15 cellular contexts compared by ENCODE assay signal in the genomic region with DNA sequence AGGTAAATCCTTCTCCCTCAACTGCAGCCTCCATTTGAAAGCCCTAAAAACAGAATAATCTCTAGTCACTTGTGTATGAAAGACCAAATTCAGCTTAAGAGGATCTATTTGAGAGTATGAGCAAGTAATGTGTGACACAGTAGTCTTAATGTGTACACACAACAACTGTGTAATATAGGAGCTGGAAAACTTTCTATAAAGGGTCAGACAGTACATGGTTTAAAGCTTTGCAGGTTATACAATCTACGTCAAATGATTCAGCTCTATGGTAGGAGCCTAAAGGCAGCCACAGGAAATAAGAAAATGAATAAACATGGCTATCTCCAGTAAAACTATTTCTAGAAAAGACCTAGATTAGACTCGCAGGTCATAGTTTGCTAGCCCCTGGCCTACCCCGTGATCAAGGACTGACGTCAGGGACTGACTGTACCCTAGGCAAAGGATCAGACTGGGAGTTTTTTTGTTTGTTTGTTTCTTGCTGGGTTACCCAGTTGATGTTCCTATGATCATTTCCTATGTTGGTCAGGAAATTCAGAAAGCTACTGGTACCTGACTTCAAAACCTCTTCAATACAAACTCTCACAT.
"Had no signal": no experiment of that assay in that cellular context is flagged by ENCODE, and none has a peak within 500 bp of the region (broad histone marks: within the 10 kb centered on the region; RNA-seq: fewer than 3 reads in every experiment).

No MANE protein-coding gene starts in this region.

- DNase-seq: activated CD4-positive, alpha-beta memory T cell treated with anti-CD3 and anti-CD28 coated beads for 36 hours; activated CD4-positive, alpha-beta T cell treated with anti-CD3 and anti-CD28 coated beads for 36 hours; activated CD8-positive, alpha-beta memory T cell treated with anti-CD3 and anti-CD28 coated beads, Interleukin-2, amount 10 ng/mL, durations not matched to agents 7 days and 5 days; activated naive CD4-positive, alpha-beta T cell treated with anti-CD3 and anti-CD28 coated beads, Interleukin-2, amount 10 ng/mL, durations not matched to agents 7 days and 5 days; activated T-cell treated with anti-CD3 and anti-CD28 coated beads, Interleukin-2, amount 50 U/mL, for 1 hour; islet precursor cell; midbrain; trophoblast cell; WERI-Rb-1 had no signal

- H3K4me1 Mint-ChIP-seq: activated CD4-positive, alpha-beta T cell treated with anti-CD3 and anti-CD28 coated beads for 36 hours; activated CD8-positive, alpha-beta memory T cell treated with anti-CD3 and anti-CD28 coated beads, Interleukin-2, amount 10 ng/mL, durations not matched to agents 7 days and 5 days; activated naive CD4-positive, alpha-beta T cell treated with anti-CD3 and anti-CD28 coated beads, Interleukin-2, amount 10 ng/mL, durations not matched to agents 7 days and 5 days had no signal

- H3K4me3 ChIP-seq: prostate gland, suprapubic skin had no signal

- H3K27ac ChIP-seq: prostate gland, suprapubic skin, WERI-Rb-1 had no signal

- H3K9me3 Mint-ChIP-seq: activated CD4-positive, alpha-beta memory T cell treated with anti-CD3 and anti-CD28 coated beads for 36 hours; activated naive CD4-positive, alpha-beta T cell treated with anti-CD3 and anti-CD28 coated beads, Interleukin-2, amount 10 ng/mL, durations not matched to agents 7 days and 5 days; activated T-helper 2 cell treated with anti-CD3 and anti-CD28 coated beads, Interferon-gamma antibody, Interleukin-2, Interleukin-4, amounts not matched to agents 10 μg/mL and 5 μg/mL and 100 μg/mL, durations not matched to agents 14 hours and 24 hours and 36 hours; stimulated activated naive CD8-positive, alpha-beta T cell treated with anti-CD3 and anti-CD28 coated beads, Interleukin-15, Interleukin-2, amounts not matched to agents 100 ng/mL and 50 ng/mL, for 24 hours had no signal

- H3K27me3 ChIP-seq: suprapubic skin had no signal

- H3K27ac Mint-ChIP-seq: activated CD4-positive, alpha-beta memory T cell treated with anti-CD3 and anti-CD28 coated beads for 36 hours; activated CD4-positive, alpha-beta T cell treated with anti-CD3 and anti-CD28 coated beads for 36 hours; activated CD8-positive, alpha-beta memory T cell treated with anti-CD3 and anti-CD28 coated beads, Interleukin-2, amount 10 ng/mL, durations not matched to agents 7 days and 5 days; activated naive CD4-positive, alpha-beta T cell treated with anti-CD3 and anti-CD28 coated beads, Interleukin-2, amount 10 ng/mL, durations not matched to agents 7 days and 5 days; activated T-helper 2 cell treated with anti-CD3 and anti-CD28 coated beads, Interferon-gamma antibody, Interleukin-2, Interleukin-4, amounts not matched to agents 10 μg/mL and 5 μg/mL and 100 μg/mL, durations not matched to agents 14 hours and 24 hours and 36 hours; stimulated activated naive CD8-positive, alpha-beta T cell treated with anti-CD3 and anti-CD28 coated beads, Interleukin-15, Interleukin-2, amounts not matched to agents 100 ng/mL and 50 ng/mL, for 24 hours had no signal

- H3K27me3 Mint-ChIP-seq: activated CD4-positive, alpha-beta memory T cell treated with anti-CD3 and anti-CD28 coated beads for 36 hours; activated CD4-positive, alpha-beta T cell treated with anti-CD3 and anti-CD28 coated beads for 36 hours; activated CD8-positive, alpha-beta memory T cell treated with anti-CD3 and anti-CD28 coated beads, Interleukin-2, amount 10 ng/mL, durations not matched to agents 7 days and 5 days; activated naive CD4-positive, alpha-beta T cell treated with anti-CD3 and anti-CD28 coated beads, Interleukin-2, amount 10 ng/mL, durations not matched to agents 7 days and 5 days; stimulated activated naive CD8-positive, alpha-beta T cell treated with anti-CD3 and anti-CD28 coated beads, Interleukin-15, Interleukin-2, amounts not matched to agents 100 ng/mL and 50 ng/mL, for 24 hours had no signal

- H3K9me3 ChIP-seq: prostate gland, suprapubic skin had no signal

- H3K4me3 Mint-ChIP-seq: activated CD4-positive, alpha-beta memory T cell treated with anti-CD3 and anti-CD28 coated beads for 36 hours; activated CD4-positive, alpha-beta T cell treated with anti-CD3 and anti-CD28 coated beads for 36 hours; activated CD8-positive, alpha-beta memory T cell treated with anti-CD3 and anti-CD28 coated beads, Interleukin-2, amount 10 ng/mL, durations not matched to agents 7 days and 5 days; activated naive CD4-positive, alpha-beta T cell treated with anti-CD3 and anti-CD28 coated beads, Interleukin-2, amount 10 ng/mL, durations not matched to agents 7 days and 5 days; stimulated activated naive CD8-positive, alpha-beta T cell treated with anti-CD3 and anti-CD28 coated beads, Interleukin-15, Interleukin-2, amounts not matched to agents 100 ng/mL and 50 ng/mL, for 24 hours had no signal

- H3K36me3 ChIP-seq: prostate gland, suprapubic skin, WERI-Rb-1 had no signal

- ATAC-seq: activated CD4-positive, alpha-beta T cell treated with anti-CD3 and anti-CD28 coated beads for 36 hours; activated CD8-positive, alpha-beta memory T cell treated with anti-CD3 and anti-CD28 coated beads, Interleukin-2, amount 10 ng/mL, durations not matched to agents 7 days and 5 days; sciatic nerve; SK-N-SH treated with all-trans-retinoic acid at 6 μM for 48 hours had no signal

- H3K4me1 ChIP-seq: prostate gland, suprapubic skin had no signal
